Comparison of ENCODE assay signal across 22 cellular contexts in the genomic region with DNA sequence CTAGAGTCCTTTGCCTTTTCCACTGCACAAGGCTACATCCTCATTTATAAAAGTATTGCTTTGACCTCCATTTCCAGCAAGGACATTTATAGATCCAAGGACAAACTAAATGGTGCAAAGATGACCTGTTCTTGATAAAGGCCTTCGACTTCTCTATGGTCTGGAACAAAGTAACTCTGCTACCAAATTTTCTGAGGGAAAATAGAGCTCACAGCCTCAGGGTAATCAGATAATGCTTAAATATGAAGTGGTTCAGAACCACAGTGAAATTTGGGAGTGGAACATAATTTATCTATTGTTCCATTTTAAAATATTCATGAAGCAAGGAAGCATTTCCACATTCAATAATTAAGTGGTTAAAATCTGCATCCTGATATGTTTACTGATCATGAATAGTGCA.
"Had no signal": no experiment of that assay in that cellular context is flagged by ENCODE, and none has a peak within 500 bp of the region (broad histone marks: within the 10 kb centered on the region; RNA-seq: fewer than 3 reads in every experiment).

No MANE protein-coding gene starts in this region.

- H3K27me3 ChIP-seq: Peyer's patch had no signal

- ATAC-seq: HepG2 had no signal

- H3K27ac ChIP-seq: PC-9, Peyer's patch had no signal

- H3K4me3 ChIP-seq: PC-9, Peyer's patch had no signal

- FAIRE-seq: HepG2 had no signal

- H3K4me1 ChIP-seq: Peyer's patch had no signal

- H3K36me3 ChIP-seq: Peyer's patch had no signal

- DNase-seq: IMR-90, Karpas-422, KG1, MM.1S, NCI-H1092 treated with DMSO at 0.1 percent for 48 hours, NCI-H1436, NCI-H187, NCI-H2029, NCI-H2081 treated with DMSO at 0.1 percent for 48 hours, NCI-H2171, NCI-H226, NCI-H446, NCI-H510A, NCI-H524 treated with DMSO at 0.1 percent for 48 hours, NCI-H69, NCI-H774, OCI-M1, PC-9, Peyer's patch, RPMI8226, SHP77 had no signal

- H3K4me2 ChIP-seq: PC-9 had no signal

- H3K9me3 ChIP-seq: Peyer's patch had no signal

- H2AFZ ChIP-seq: PC-9 had no signal
